Comparison of ENCODE assay signal across 16 cellular contexts in the genomic region with DNA sequence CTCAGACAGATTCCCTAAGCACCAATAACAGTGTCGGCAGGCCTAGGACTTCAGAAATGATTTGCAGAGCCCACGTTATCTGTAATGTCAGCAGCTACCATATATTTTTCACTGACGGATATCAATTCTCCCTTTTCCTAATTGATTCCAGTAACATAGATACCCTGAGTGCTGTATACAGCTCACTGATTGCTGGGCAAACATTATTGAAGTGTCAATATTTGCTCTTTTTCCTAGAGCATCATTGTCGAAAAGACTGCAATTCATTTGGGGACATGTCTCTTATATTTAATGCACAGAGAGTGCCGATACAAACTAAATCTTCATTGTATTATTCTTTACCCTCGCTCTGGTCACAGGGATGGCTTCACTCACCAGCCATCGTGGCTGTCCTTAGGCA.
"Had no signal": no experiment of that assay in that cellular context is flagged by ENCODE, and none has a peak within 500 bp of the region (broad histone marks: within the 10 kb centered on the region; RNA-seq: fewer than 3 reads in every experiment).

No MANE protein-coding gene starts in this region.

- ATAC-seq: activated CD4-positive, alpha-beta T cell treated with anti-CD3 and anti-CD28 coated beads for 36 hours; activated CD8-positive, alpha-beta memory T cell treated with anti-CD3 and anti-CD28 coated beads, Interleukin-2, amount 10 ng/mL, durations not matched to agents 7 days and 5 days; activated naive CD8-positive, alpha-beta T cell treated with anti-CD3 and anti-CD28 coated beads, Interleukin-2, amount 50 U/mL, for 24 hours; gastrocnemius medialis; left colon had no signal

- H3K36me3 ChIP-seq: ascending aorta, breast epithelium, gastrocnemius medialis had no signal

- DNase-seq: activated CD4-positive, alpha-beta memory T cell treated with anti-CD3 and anti-CD28 coated beads for 36 hours; activated CD4-positive, alpha-beta T cell treated with anti-CD3 and anti-CD28 coated beads for 36 hours; activated CD8-positive, alpha-beta memory T cell treated with anti-CD3 and anti-CD28 coated beads, Interleukin-2, amount 10 ng/mL, durations not matched to agents 7 days and 5 days; activated naive CD4-positive, alpha-beta T cell treated with anti-CD3 and anti-CD28 coated beads for 36 hours; activated naive CD8-positive, alpha-beta T cell treated with anti-CD3 and anti-CD28 coated beads, Interleukin-2, amount 50 U/mL, for 24 hours; activated T-cell treated with anti-CD3 and anti-CD28 coated beads, Interleukin-2, amount 50 U/mL, for 1 hour; dorsolateral prefrontal cortex; endodermal cell; erythroblast; gastrocnemius medialis; left colon; naive B cell; stimulated activated CD4-positive, alpha-beta T cell treated with anti-CD3 and anti-CD28 coated beads, Interleukin-1b, Interleukin-23, amount 100 ng/mL, for 48 hours had no signal

- H3K4me3 ChIP-seq: ascending aorta, breast epithelium, dorsolateral prefrontal cortex, gastrocnemius medialis had no signal

- H3K9me3 ChIP-seq: ascending aorta, breast epithelium, gastrocnemius medialis had no signal

- H3K4me1 ChIP-seq: breast epithelium, parathyroid adenoma had no signal

- H3K27me3 ChIP-seq: ascending aorta, breast epithelium, dorsolateral prefrontal cortex, gastrocnemius medialis had no signal

- H3K27ac ChIP-seq: ascending aorta, breast epithelium, gastrocnemius medialis, parathyroid adenoma had no signal
